Comparison of ENCODE assay signal across 10 cellular contexts in genomic region chr12:8648598-8649205, GRCh38. TPM values are rescaled to one million over a fixed set of nuclear protein-coding genes. Genes with fewer than 3 reads are reported as not detected.
DNase-seq lines count a peak whose midpoint lies in the region; ATAC-seq and TF ChIP-seq lines count a peak whose summit lies in the region.
"Had no signal": no experiment of that assay in that cellular context is flagged by ENCODE, and none has a peak within 500 bp of the region (broad histone marks: within the 10 kb centered on the region; RNA-seq: fewer than 3 reads in every experiment).

No MANE protein-coding gene starts in this region.

- CTCF ChIA-PET in activated CD4-positive, alpha-beta memory T cell treated with anti-CD3 and anti-CD28 coated beads, Interleukin-2, amount 10 ng/mL, durations not matched to agents 7 days and 5 days (lab: Charles Lee), result interaction anchor here (1.0 to 1.7 kb wide), 4 partner anchors 9 to 241 kb away, joined by 3 to 5 read pairs (median 4); no protein-coding TSS in a partner anchor

- peaks cover 76% of the 10 kb centered on the region for H3K27me3 Mint-ChIP-seq in activated CD4-positive, alpha-beta memory T cell treated with anti-CD3 and anti-CD28 coated beads, Interleukin-2, amount 10 ng/mL, durations not matched to agents 7 days and 5 days

- H3K36me3 Mint-ChIP-seq in activated CD4-positive, alpha-beta memory T cell treated with anti-CD3 and anti-CD28 coated beads, Interleukin-2, amount 10 ng/mL, durations not matched to agents 7 days and 5 days (ENCODE audit: low read depth), result no peaks in the 10 kb centered on the region

- ATAC-seq in GM19025 (IDR thresholded peaks at IDR 0.05; ENCODE audit: low read depth, unreplicated experiment) (peak; percentile 69), HG02970 (IDR thresholded peaks at IDR 0.05; ENCODE audit: low FRiP score, unreplicated experiment) (peak; percentile 54)
- ATAC-seq: esophagus mucosa had no signal

- peaks cover 36% of the 10 kb centered on the region for H3K4me1 Mint-ChIP-seq in activated CD4-positive, alpha-beta memory T cell treated with anti-CD3 and anti-CD28 coated beads, Interleukin-2, amount 10 ng/mL, durations not matched to agents 7 days and 5 days

- no peak overlapping the region for H3K4me3 Mint-ChIP-seq in activated CD4-positive, alpha-beta memory T cell treated with anti-CD3 and anti-CD28 coated beads, Interleukin-2, amount 10 ng/mL, durations not matched to agents 7 days and 5 days

- POLR2A ChIA-PET in activated CD4-positive, alpha-beta memory T cell treated with anti-CD3 and anti-CD28 coated beads, Interleukin-2, amount 10 ng/mL, durations not matched to agents 7 days and 5 days (lab: Charles Lee), result interaction anchor here (0.7 kb wide), 1 partner anchor 49 kb away, joined by 3 read pairs; the partner anchor contains the start of gene RIMKLB

- H3K9me3 Mint-ChIP-seq in activated CD4-positive, alpha-beta memory T cell treated with anti-CD3 and anti-CD28 coated beads, Interleukin-2, amount 10 ng/mL, durations not matched to agents 7 days and 5 days, result no peaks in the 10 kb centered on the region

- DNase-seq in activated CD4-positive, alpha-beta memory T cell treated with anti-CD3 and anti-CD28 coated beads, Interleukin-2, amount 10 ng/mL, durations not matched to agents 7 days and 5 days, result peak; percentile 75
- peak; percentile 25 to 37 for DNase-seq in stimulated activated CD4-positive, alpha-beta T cell treated with anti-CD3 and anti-CD28 coated beads, Interleukin-4, amount 100 ng/mL, for 4 hours
- no peak for DNase-seq in mesenteric fat pad (ENCODE audit: low spot score)
- no peak for DNase-seq in ecto neural progenitor cell (ENCODE audit: low spot score)
- DNase-seq in SW480 (ENCODE audit: low spot score), result no peak
- DNase-seq in erythroblast (lab: John Stamatoyannopoulos, UW), result no peak
- DNase-seq: Right ventricle myocardium superior had no signal

- H3K27ac Mint-ChIP-seq in activated CD4-positive, alpha-beta memory T cell treated with anti-CD3 and anti-CD28 coated beads, Interleukin-2, amount 10 ng/mL, durations not matched to agents 7 days and 5 days, result no peak overlapping the region

- TF ChIP-seq POLR2A in erythroblast (IDR thresholded peaks at IDR 0.05; ENCODE audit: low read length), result no peak

RNA-seq across cellular contexts. Expression of gene MFAP5, which starts 13.9 kb away (rescaled TPM):
- total RNA-seq in activated CD4-positive, alpha-beta memory T cell treated with anti-CD3 and anti-CD28 coated beads, Interleukin-2, amount 10 ng/mL, durations not matched to agents 7 days and 5 days, result not detected
- 147 TPM for total RNA-seq in mesenteric fat pad

RNA-seq across cellular contexts. Expression of gene AICDA, which starts 36.0 kb away (rescaled TPM):
- total RNA-seq in activated CD4-positive, alpha-beta memory T cell treated with anti-CD3 and anti-CD28 coated beads, Interleukin-2, amount 10 ng/mL, durations not matched to agents 7 days and 5 days, result not detected
- not detected for total RNA-seq in mesenteric fat pad
- total RNA-seq: esophagus mucosa, Right ventricle myocardium superior had no signal

RNA-seq across cellular contexts. Expression of gene RIMKLB, which starts 49.1 kb away (rescaled TPM):
- total RNA-seq in activated CD4-positive, alpha-beta memory T cell treated with anti-CD3 and anti-CD28 coated beads, Interleukin-2, amount 10 ng/mL, durations not matched to agents 7 days and 5 days, result 1 to 10 TPM; 1.3 to 1.6 TPM
- total RNA-seq in mesenteric fat pad, result 40.7 TPM

Comparison
In these comparisons a context has a peak if more than half of its experiments do, and no peak if none do; other contexts are left out.
1. DNase-seq: peak in activated CD4-positive, alpha-beta memory T cell treated with anti-CD3 and anti-CD28 coated beads, Interleukin-2, amount 10 ng/mL, durations not matched to agents 7 days and 5 days (single experiment) and stimulated activated CD4-positive, alpha-beta T cell treated with anti-CD3 and anti-CD28 coated beads, Interleukin-4, amount 100 ng/mL, for 4 hours (2 of 2); none in mesenteric fat pad (single experiment), ecto neural progenitor cell (single experiment), SW480 (single experiment) and erythroblast (0 of 2).
2. RNA of gene MFAP5, which starts 13.9 kb away (total RNA-seq): 147 TPM in mesenteric fat pad (single experiment); not detected in activated CD4-positive, alpha-beta memory T cell treated with anti-CD3 and anti-CD28 coated beads, Interleukin-2, amount 10 ng/mL, durations not matched to agents 7 days and 5 days; every median in the first group is over 100 times any median in the second.
3. RNA of gene RIMKLB, which starts 49.1 kb away (total RNA-seq): 40.7 TPM in mesenteric fat pad (single experiment); 1.3 to 1.6 TPM in activated CD4-positive, alpha-beta memory T cell treated with anti-CD3 and anti-CD28 coated beads, Interleukin-2, amount 10 ng/mL, durations not matched to agents 7 days and 5 days; every median in the first group is over 10 times any median in the second.